Comparison of ENCODE assay signal across 8 cellular contexts in genomic region chr5:63125862-63126261, GRCh38.
DNase-seq lines count a peak whose midpoint lies in the region; ATAC-seq and TF ChIP-seq lines count a peak whose summit lies in the region.

No MANE protein-coding gene starts in this region.

- no peak overlapping the region for H2AFZ ChIP-seq in DND-41 (ENCODE audit: low read depth, low read length)

- no peak overlapping the region for H3K9ac ChIP-seq in DND-41 (ENCODE audit: low read depth, low read length)

- no peaks in the 10 kb centered on the region for H3K36me3 ChIP-seq in DND-41 (ENCODE audit: insufficient read depth, low read length)

- ATAC-seq in DND-41 (ENCODE audit: insufficient read depth, low read depth) = peak; percentile 76
- ATAC-seq in GM19395 (IDR thresholded peaks at IDR 0.05; ENCODE audit: unreplicated experiment) = peak; percentile 77
- peak; percentile 76 for ATAC-seq in HG03354 (IDR thresholded peaks at IDR 0.05; ENCODE audit: poor library complexity, severe bottlenecking, unreplicated experiment)
- ATAC-seq in T-cell (replicated peaks in 1 of 4) = no peak

- H3K36me3 Mint-ChIP-seq in CD14-positive monocyte (no peaks in the 10 kb centered on the region), T-cell (no peaks in the 10 kb centered on the region)

- H3K4me2 ChIP-seq in DND-41 (ENCODE audit: insufficient read depth, low read length) = no peak overlapping the region

- H3K9me3 ChIP-seq in DND-41 (ENCODE audit: insufficient read depth, low read length, severe bottlenecking) = no peaks in the 10 kb centered on the region

- H4K20me1 ChIP-seq in DND-41 (ENCODE audit: insufficient read depth, low read length) = no peaks in the 10 kb centered on the region

- no peaks in the 10 kb centered on the region for H3K9me3 Mint-ChIP-seq in CD14-positive monocyte
- H3K9me3 Mint-ChIP-seq in T-cell = peaks cover 0 to 3% (median 0%) of the 10 kb centered on the region in 3 donors

- POLR2A ChIA-PET in T-cell (lab: Charles Lee) = no interaction called here

- DNase-seq in DND-41 (no peak), SK-MEL-5 (ENCODE audit: low read depth, low spot score) (peak; percentile 71), hepatic stellate cell (ENCODE audit: low spot score) (peak; percentile 1), CD14-positive monocyte (ENCODE audit: low spot score) (no peak), T-cell (no peak)
- no peak for DNase-seq in stimulated activated CD4-positive, alpha-beta T cell treated with anti-CD3 and anti-CD28 coated beads, Interleukin-4, amount 100 ng/mL, for 4 hours

- no peaks in the 10 kb centered on the region for H3K27me3 ChIP-seq in DND-41 (ENCODE audit: insufficient read depth, low read length, poor library complexity)

- H3K4me3 Mint-ChIP-seq in CD14-positive monocyte (no peak overlapping the region), T-cell (no peak overlapping the region)

- H3K27me3 Mint-ChIP-seq in CD14-positive monocyte (ENCODE audit: low read depth in 3 of 3) (peaks cover 0 to 2% (median 0%) of the 10 kb centered on the region in 3 donors), T-cell (no peaks in the 10 kb centered on the region)

- H3K4me1 Mint-ChIP-seq in CD14-positive monocyte (no peaks in the 10 kb centered on the region), T-cell (no peaks in the 10 kb centered on the region)

- H3K79me2 ChIP-seq in DND-41 (ENCODE audit: insufficient read depth, low read length) = no peaks in the 10 kb centered on the region

- no peak overlapping the region for H3K27ac Mint-ChIP-seq in CD14-positive monocyte
- H3K27ac Mint-ChIP-seq in T-cell = no peak overlapping the region

- no peak overlapping the region for H3K4me3 ChIP-seq in DND-41 (ENCODE audit: low read depth in 1 of 2, low read length in 2 of 2)

- H3K27ac ChIP-seq in DND-41 (ENCODE audit: low read length) = no peak overlapping the region

- CTCF ChIA-PET in T-cell (lab: Charles Lee) = no interaction called here

- TF ChIP-seq CTCF in DND-41 (IDR thresholded peaks at IDR 0.05; ENCODE audit: borderline replicate concordance, extremely low read depth, low read length, poor library complexity, severe bottlenecking) = peak; percentile 56
- TF ChIP-seq CTCF in CD14-positive monocyte (IDR thresholded peaks at IDR 0.05) = no peak

- H3K4me1 ChIP-seq in DND-41 (ENCODE audit: insufficient read depth, low read length) = no peaks in the 10 kb centered on the region

- intact Hi-C loops in CD14-positive monocyte (cut with micrococcal nuclease) = no loop called here

- in situ Hi-C loops in SK-MEL-5 (cut with HindIII; ENCODE audit: low pct_unique_long_range_greater_than_20kb, low sequenced_read_pairs) = no loop called here

Comparison
In these comparisons a context has a peak if more than half of its experiments do, and no peak if none do; other contexts are left out.
1. ATAC-seq: peak in DND-41 (single experiment), GM19395 (single experiment) and HG03354 (single experiment); none in T-cell (0 of 4).
2. DNase-seq: peak in SK-MEL-5 (single experiment) and hepatic stellate cell (single experiment); none in DND-41 (single experiment), CD14-positive monocyte (single experiment), stimulated activated CD4-positive, alpha-beta T cell treated with anti-CD3 and anti-CD28 coated beads, Interleukin-4, amount 100 ng/mL, for 4 hours (0 of 2) and T-cell (0 of 34).